In the genomic region with DNA sequence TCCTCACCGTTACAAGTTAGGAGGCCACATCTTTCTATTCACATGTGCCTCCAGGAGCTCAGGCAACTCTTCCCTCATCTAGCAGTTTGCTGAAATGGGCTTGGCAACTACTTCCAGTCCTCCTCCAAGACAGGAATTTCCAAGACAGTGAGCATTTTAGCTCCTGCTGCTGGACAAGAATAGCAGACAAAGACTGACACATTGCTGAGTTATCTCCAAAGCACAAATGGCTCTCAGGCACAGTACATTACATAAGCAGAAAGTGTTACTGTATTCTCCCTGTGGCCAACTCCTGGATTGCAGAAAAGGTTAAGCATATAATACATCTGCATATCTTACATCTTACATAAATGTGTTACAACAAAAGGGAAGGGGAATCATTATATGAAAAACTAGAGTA, we compare ENCODE assay signal across 19 cellular contexts.
DNase-seq lines count a peak whose midpoint lies in the region; ATAC-seq, FAIRE-seq and TF ChIP-seq lines count a peak whose summit lies in the region.
"Had no signal": no experiment of that assay in that cellular context is flagged by ENCODE, and none has a peak within 500 bp of the region (broad histone marks: within the 10 kb centered on the region; RNA-seq: fewer than 3 reads in every experiment).

No MANE protein-coding gene starts in this region.

- H3K36me3 ChIP-seq in H1 (ENCODE audit: control insufficient read depth in 2 of 4, insufficient read depth in 4 of 4, low read length in 3 of 4) = no peaks in the 10 kb centered on the region
- H3K36me3 ChIP-seq: SJSA1, upper lobe of left lung had no signal

- H3K27me3 Mint-ChIP-seq in activated naive CD4-positive, alpha-beta T cell treated with anti-CD3 and anti-CD28 coated beads, Interleukin-2, amount 10 ng/mL, durations not matched to agents 7 days and 5 days = no peaks in the 10 kb centered on the region

- H3K14ac ChIP-seq in H1 (ENCODE audit: insufficient read length) = no peak overlapping the region

- no peak overlapping the region for H2BK120ac ChIP-seq in H1 (replicated peaks; ENCODE audit: low read depth, low read length)

- H3K9me3 ChIP-seq in H1 (ENCODE audit: insufficient read depth in 2 of 2, low read depth in 1 of 2, low read length in 1 of 2) = no peaks in the 10 kb centered on the region
- H3K9me3 ChIP-seq: SJSA1, upper lobe of left lung had no signal

- TF ChIP-seq POLR2A in H1 (IDR thresholded peaks at IDR 0.05; ENCODE audit: control extremely low read depth in 1 of 2, low read depth in 2 of 2, low read length in 2 of 2) = no peak

- TF ChIP-seq RAD21 in H1 (IDR thresholded peaks at IDR 0.05 in 1 of 2, conservative IDR thresholded peaks at IDR 0.05 in 1 of 2; ENCODE audit: low read depth in 2 of 2, low read length in 2 of 2) = no peak

- DNase-seq in GM04503 (ENCODE audit: low read depth) = peak; percentile 23
- peak; percentile 22 for DNase-seq in OCI-M1 (lab: John Stamatoyannopoulos, UW)
- DNase-seq in H1 (ENCODE audit: low read depth in 1 of 2, low spot score in 2 of 2) = no peak
- DNase-seq in renal cortical epithelial cell (ENCODE audit: low read depth) = peak; percentile 4
- no peak for DNase-seq in activated T-cell treated with anti-CD3 and anti-CD28 coated beads, Interleukin-2, amount 50 U/mL, for 48 hours
- no peak for DNase-seq in NCI-H1436 (lab: John Stamatoyannopoulos, UW)
- no peak for DNase-seq in activated naive CD4-positive, alpha-beta T cell treated with anti-CD3 and anti-CD28 coated beads, Interleukin-2, amount 10 ng/mL, durations not matched to agents 7 days and 5 days
- DNase-seq: activated CD8-positive, alpha-beta T cell treated with anti-CD3 and anti-CD28 coated beads, Interleukin-2, amount 10 ng/mL, durations not matched to agents 7 days and 5 days; activated T-cell treated with anti-CD3 and anti-CD28 coated beads, Interleukin-2, amount 50 U/mL, for 72 hours; Caco-2; central memory CD4-positive, alpha-beta T cell; KBM-7; NCI-H1092 treated with DMSO at 0.1 percent for 48 hours; NCI-H526 treated with DMSO at 0.1 percent for 48 hours; stimulated activated naive CD8-positive, alpha-beta T cell treated with anti-CD3 and anti-CD28 coated beads, Interleukin-15, amount 100 ng/mL, for 72 hours; upper lobe of left lung had no signal

- no peak overlapping the region for H2BK12ac ChIP-seq in H1 (ENCODE audit: low read depth, low read length)

- no peak for ATAC-seq in HG02623 (IDR thresholded peaks at IDR 0.05; ENCODE audit: unreplicated experiment)
- ATAC-seq: activated CD8-positive, alpha-beta T cell treated with anti-CD3 and anti-CD28 coated beads, Interleukin-2, amount 10 ng/mL, durations not matched to agents 7 days and 5 days; activated T-cell treated with anti-CD3 and anti-CD28 coated beads, Interleukin-2, amount 50 U/mL, for 72 hours; stimulated activated naive CD8-positive, alpha-beta T cell treated with anti-CD3 and anti-CD28 coated beads, Interleukin-15, amount 100 ng/mL, for 72 hours had no signal

- no peaks in the 10 kb centered on the region for H3K27me3 ChIP-seq in H1 (replicated peaks in 1 of 4; ENCODE audit: control insufficient read depth in 3 of 4, extremely low read depth in 1 of 4, insufficient read depth in 3 of 4, low read length in 3 of 4)
- H3K27me3 ChIP-seq: SJSA1, upper lobe of left lung had no signal

- H4K5ac ChIP-seq in H1 (ENCODE audit: insufficient read length, low read depth, low read length) = no peak overlapping the region

- no peaks in the 10 kb centered on the region for H3K4me1 ChIP-seq in H1 (replicated peaks in 1 of 4; ENCODE audit: control insufficient read depth in 3 of 4, insufficient read depth in 4 of 4, low read length in 3 of 4)
- H3K4me1 ChIP-seq: Caco-2, SJSA1, upper lobe of left lung had no signal

- TF ChIP-seq EP300 in H1 (IDR thresholded peaks at IDR 0.05; ENCODE audit: borderline replicate concordance in 1 of 2, low read depth in 2 of 2, low read length in 2 of 2) = no peak

- CTCF ChIA-PET in H1 (lab: Charles Lee; ENCODE audit: partially characterized antibody) = interaction anchor here (0.9 to 1.1 kb wide), 2 partner anchors 9 to 698 kb away, joined by 3 read pairs; no protein-coding TSS in a partner anchor
- CTCF ChIA-PET in activated naive CD4-positive, alpha-beta T cell treated with anti-CD3 and anti-CD28 coated beads, Interleukin-2, amount 10 ng/mL, durations not matched to agents 7 days and 5 days (lab: Charles Lee) = no interaction called here

- no peak overlapping the region for H3K27ac Mint-ChIP-seq in activated naive CD4-positive, alpha-beta T cell treated with anti-CD3 and anti-CD28 coated beads, Interleukin-2, amount 10 ng/mL, durations not matched to agents 7 days and 5 days
- H3K27ac Mint-ChIP-seq: activated CD8-positive, alpha-beta T cell treated with anti-CD3 and anti-CD28 coated beads, Interleukin-2, amount 10 ng/mL, durations not matched to agents 7 days and 5 days; activated T-cell treated with anti-CD3 and anti-CD28 coated beads, Interleukin-2, amount 50 U/mL, for 72 hours; stimulated activated naive CD8-positive, alpha-beta T cell treated with anti-CD3 and anti-CD28 coated beads, Interleukin-15, amount 100 ng/mL, for 72 hours had no signal

- H3K27ac ChIP-seq in H1 (ENCODE audit: low read depth, low read length) = no peak overlapping the region
- H3K27ac ChIP-seq: SJSA1, upper lobe of left lung had no signal

- no peaks in the 10 kb centered on the region for H3K79me2 ChIP-seq in H1 (ENCODE audit: control insufficient read depth in 1 of 2, insufficient read depth in 2 of 2, low read length in 2 of 2)

- no peak overlapping the region for H3K9ac ChIP-seq in H1 (replicated peaks in 1 of 4; ENCODE audit: extremely low read depth in 1 of 4, low read depth in 3 of 4, low read length in 3 of 4)

- H3K4ac ChIP-seq in H1 (replicated peaks; ENCODE audit: insufficient read length, low read depth, low read length) = no peak overlapping the region

- no peak overlapping the region for H3K23ac ChIP-seq in H1 (ENCODE audit: insufficient read length)

- POLR2A ChIA-PET in H1 (lab: Charles Lee; ENCODE audit: partially characterized antibody) = interaction anchor here (1.2 kb wide), 1 partner anchor 12 kb away, joined by 3 read pairs; no protein-coding TSS in a partner anchor

- no peak overlapping the region for H3K4me3 Mint-ChIP-seq in activated naive CD4-positive, alpha-beta T cell treated with anti-CD3 and anti-CD28 coated beads, Interleukin-2, amount 10 ng/mL, durations not matched to agents 7 days and 5 days
- H3K4me3 Mint-ChIP-seq: activated CD8-positive, alpha-beta T cell treated with anti-CD3 and anti-CD28 coated beads, Interleukin-2, amount 10 ng/mL, durations not matched to agents 7 days and 5 days; activated T-cell treated with anti-CD3 and anti-CD28 coated beads, Interleukin-2, amount 50 U/mL, for 72 hours; stimulated activated naive CD8-positive, alpha-beta T cell treated with anti-CD3 and anti-CD28 coated beads, Interleukin-15, amount 100 ng/mL, for 72 hours had no signal

- no peak overlapping the region for H2BK5ac ChIP-seq in H1 (ENCODE audit: low read depth, low read length)

- TF ChIP-seq CTCF in H1 (IDR thresholded peaks at IDR 0.05; ENCODE audit: control extremely low read depth in 1 of 3, insufficient read depth in 1 of 3, low read depth in 1 of 3, low read length in 3 of 3) = no peak

- no peak overlapping the region for H2AK5ac ChIP-seq in H1 (ENCODE audit: low read depth, low read length)

- H3K56ac ChIP-seq in H1 (replicated peaks; ENCODE audit: insufficient read length, low read depth, low read length) = no peak overlapping the region

- H3K79me1 ChIP-seq in H1 (ENCODE audit: low read depth, low read length) = no peaks in the 10 kb centered on the region

- no peak for FAIRE-seq in H1 (lab: Jason Lieb, UNC)
- FAIRE-seq: frontal cortex had no signal

- no peaks in the 10 kb centered on the region for H3K23me2 ChIP-seq in H1 (ENCODE audit: low read depth, low read length)

- H2AFZ ChIP-seq in H1 (ENCODE audit: low read length) = 0 out of 2 replicates have a peak overlapping the region, but pooled peaks have one; percentile 37

- no peaks in the 10 kb centered on the region for H4K20me1 ChIP-seq in H1 (replicated peaks in 1 of 2; ENCODE audit: control insufficient read depth in 1 of 2, insufficient read depth in 2 of 2, low read length in 2 of 2)

- 92% methylated on average over 1 of the region's 1 CpG; no CpG with 5 or more reads in 1 of the 2 experiments for WGBS in H1 (ENCODE audit: extremely low coverage in 1 of 2, insufficient coverage in 1 of 2, insufficient read length in 1 of 2, insufficient replicate concordance in 2 of 2, low coverage in 1 of 2, low lambda C conversion rate in 2 of 2, missing lambda C conversion rate in 1 of 2), 2 experiments

- no peak overlapping the region for H3K4me2 ChIP-seq in H1 (ENCODE audit: insufficient read depth in 1 of 2, low read depth in 2 of 2, low read length in 2 of 2)

- H4K91ac ChIP-seq in H1 (replicated peaks; ENCODE audit: insufficient read length, low read length) = no peak overlapping the region

- no peaks in the 10 kb centered on the region for H3K4me1 Mint-ChIP-seq in activated naive CD4-positive, alpha-beta T cell treated with anti-CD3 and anti-CD28 coated beads, Interleukin-2, amount 10 ng/mL, durations not matched to agents 7 days and 5 days
- H3K4me1 Mint-ChIP-seq: stimulated activated naive CD8-positive, alpha-beta T cell treated with anti-CD3 and anti-CD28 coated beads, Interleukin-15, amount 100 ng/mL, for 72 hours had no signal

- no peak overlapping the region for H4K8ac ChIP-seq in H1 (ENCODE audit: extremely low read depth, insufficient read depth, low read length)

- H3K4me3 ChIP-seq in H1 (ENCODE audit: extremely low read depth in 1 of 4, insufficient read depth in 2 of 4, low read depth in 3 of 4, low read length in 4 of 4) = no peak overlapping the region
- H3K4me3 ChIP-seq: SJSA1, upper lobe of left lung had no signal

- H2BK15ac ChIP-seq in H1 (ENCODE audit: low read length) = no peak overlapping the region

- no peak overlapping the region for H3K18ac ChIP-seq in H1 (ENCODE audit: extremely low read depth, low read length)

- no peak overlapping the region for H2BK20ac ChIP-seq in H1 (ENCODE audit: low read length)

- H3K36me3 Mint-ChIP-seq in activated naive CD4-positive, alpha-beta T cell treated with anti-CD3 and anti-CD28 coated beads, Interleukin-2, amount 10 ng/mL, durations not matched to agents 7 days and 5 days = no peaks in the 10 kb centered on the region

- H3K9me3 Mint-ChIP-seq in activated naive CD4-positive, alpha-beta T cell treated with anti-CD3 and anti-CD28 coated beads, Interleukin-2, amount 10 ng/mL, durations not matched to agents 7 days and 5 days = no peaks in the 10 kb centered on the region
- H3K9me3 Mint-ChIP-seq: activated T-cell treated with anti-CD3 and anti-CD28 coated beads, Interleukin-2, amount 50 U/mL, for 72 hours; stimulated activated naive CD8-positive, alpha-beta T cell treated with anti-CD3 and anti-CD28 coated beads, Interleukin-15, amount 100 ng/mL, for 72 hours had no signal

TF ChIP-seq in H1, 55 proteins besides CTCF, POLR2A, EP300 and RAD21 (continues in another document):
- TF ChIP-seq EZH2 (IDR thresholded peaks at IDR 0.05; ENCODE audit: low read depth, low read length, severe bottlenecking) (no peak), SRF (IDR thresholded peaks at IDR 0.05; ENCODE audit: low read depth, low read length) (no peak), TAF1 (IDR thresholded peaks at IDR 0.05; ENCODE audit: low read depth, low read length) (no peak), HDAC6 (IDR thresholded peaks at IDR 0.05; ENCODE audit: low read depth, low read length) (no peak)

Comparison
In these comparisons a context has a peak if more than half of its experiments do, and no peak if none do; other contexts are left out.
1. DNase-seq: peak in GM04503 (single experiment), OCI-M1 (single experiment) and renal cortical epithelial cell (single experiment); none in H1 (0 of 2), activated T-cell treated with anti-CD3 and anti-CD28 coated beads, Interleukin-2, amount 50 U/mL, for 48 hours (0 of 2), NCI-H1436 (single experiment) and activated naive CD4-positive, alpha-beta T cell treated with anti-CD3 and anti-CD28 coated beads, Interleukin-2, amount 10 ng/mL, durations not matched to agents 7 days and 5 days (single experiment).